ENCODE assay signal across 19 cellular contexts in genomic region chr4:109648997-109649575, GRCh38. TPM values are rescaled to one million over a fixed set of nuclear protein-coding genes. Genes with fewer than 3 reads are reported as not detected.
A peak's percentile ranks its signal among the peaks of the same experiment; 100 is the strongest.
DNase-seq lines count a peak whose midpoint lies in the region; ATAC-seq lines count a peak whose summit lies in the region.
"Had no signal": no experiment of that assay in that cellular context is flagged by ENCODE, and none has a peak within 500 bp of the region (broad histone marks: within the 10 kb centered on the region; RNA-seq: fewer than 3 reads in every experiment).

No MANE protein-coding gene starts in this region.

- H3K36me3 Mint-ChIP-seq in activated naive CD4-positive, alpha-beta T cell treated with anti-CD3 and anti-CD28 coated beads, Interleukin-2, amount 50 U/mL, for 24 hours: peaks cover 18% of the 10 kb centered on the region
- H3K36me3 Mint-ChIP-seq in T-helper 2 cell treated with Interferon-gamma antibody and Interleukin-4, amounts not matched to agents 5 μg/mL and 100 μg/mL, for 36 hours (ENCODE audit: low read depth): peaks cover 25% of the 10 kb centered on the region

- intact Hi-C loops in posterior vena cava (cut with DNase I): no loop called here

- peaks cover 7% of the 10 kb centered on the region for H3K4me1 ChIP-seq in thymus (ENCODE audit: control insufficient read depth, insufficient read depth, low read length)
- H3K4me1 ChIP-seq: tibial artery had no signal

- 83% methylated on average over 2 of the region's 2 CpGs for WGBS in thymus

- no peaks in the 10 kb centered on the region for H3K27me3 ChIP-seq in thymus (ENCODE audit: control insufficient read depth, insufficient read depth)
- H3K27me3 ChIP-seq: brain microvascular endothelial cell, heart right ventricle, right atrium auricular region, tibial artery had no signal

- no peaks in the 10 kb centered on the region for H3K4me1 Mint-ChIP-seq in activated naive CD4-positive, alpha-beta T cell treated with anti-CD3 and anti-CD28 coated beads, Interleukin-2, amount 50 U/mL, for 24 hours
- H3K4me1 Mint-ChIP-seq in T-helper 2 cell treated with Interferon-gamma antibody and Interleukin-4, amounts not matched to agents 5 μg/mL and 100 μg/mL, for 36 hours (ENCODE audit: low read depth): peaks cover 34% of the 10 kb centered on the region

- H3K36me3 ChIP-seq in thymus (ENCODE audit: control insufficient read depth, insufficient read depth): no peaks in the 10 kb centered on the region
- H3K36me3 ChIP-seq: brain microvascular endothelial cell, right atrium auricular region had no signal

- peak overlapping the region; percentile 87 for H3K27ac Mint-ChIP-seq in activated naive CD4-positive, alpha-beta T cell treated with anti-CD3 and anti-CD28 coated beads, Interleukin-2, amount 50 U/mL, for 24 hours
- H3K27ac Mint-ChIP-seq in T-helper 2 cell treated with Interferon-gamma antibody and Interleukin-4, amounts not matched to agents 5 μg/mL and 100 μg/mL, for 36 hours: peak overlapping the region; percentile 91

- H3K27me3 Mint-ChIP-seq in activated naive CD4-positive, alpha-beta T cell treated with anti-CD3 and anti-CD28 coated beads, Interleukin-2, amount 50 U/mL, for 24 hours: no peaks in the 10 kb centered on the region
- no peaks in the 10 kb centered on the region for H3K27me3 Mint-ChIP-seq in T-helper 2 cell treated with Interferon-gamma antibody and Interleukin-4, amounts not matched to agents 5 μg/mL and 100 μg/mL, for 36 hours (ENCODE audit: low read depth)

- H3K9me3 ChIP-seq in thymus (ENCODE audit: control insufficient read depth): no peaks in the 10 kb centered on the region

- ATAC-seq in HG03135 (IDR thresholded peaks at IDR 0.05; ENCODE audit: unreplicated experiment) (no peak), GM18858 (IDR thresholded peaks at IDR 0.05; ENCODE audit: unreplicated experiment) (no peak)
- ATAC-seq: heart right ventricle had no signal

- peak overlapping the region; percentile 72 for H3K4me3 Mint-ChIP-seq in activated naive CD4-positive, alpha-beta T cell treated with anti-CD3 and anti-CD28 coated beads, Interleukin-2, amount 50 U/mL, for 24 hours
- peak overlapping the region; percentile 65 for H3K4me3 Mint-ChIP-seq in T-helper 2 cell treated with Interferon-gamma antibody and Interleukin-4, amounts not matched to agents 5 μg/mL and 100 μg/mL, for 36 hours

- H3K4me3 ChIP-seq in thymus (ENCODE audit: low read length): no peak overlapping the region
- H3K4me3 ChIP-seq: coronary artery, heart right ventricle, right atrium auricular region, tibial artery had no signal

- DNase-seq in activated naive CD4-positive, alpha-beta T cell treated with anti-CD3 and anti-CD28 coated beads, Interleukin-2, amount 50 U/mL, for 16 hours: no peak
- DNase-seq in T-helper 2 cell treated with Interferon-gamma antibody and Interleukin-4, amounts not matched to agents 5 μg/mL and 100 μg/mL, for 36 hours (ENCODE audit: low spot score): no peak
- peak; percentile 35 for DNase-seq in central memory CD4-positive, alpha-beta T cell
- no peak for DNase-seq in posterior vena cava (ENCODE audit: low spot score)
- DNase-seq: DMS79 treated with DMSO at 0.1 percent for 48 hours, heart right ventricle, NCI-H1092, NCI-H2081 treated with DMSO at 0.1 percent for 48 hours, NCI-H446 treated with DMSO at 0.1 percent for 48 hours, occipital lobe, SW 1271, tibial artery had no signal

- no peaks in the 10 kb centered on the region for H3K9me3 Mint-ChIP-seq in activated naive CD4-positive, alpha-beta T cell treated with anti-CD3 and anti-CD28 coated beads, Interleukin-2, amount 50 U/mL, for 24 hours
- peaks cover 14% of the 10 kb centered on the region for H3K9me3 Mint-ChIP-seq in T-helper 2 cell treated with Interferon-gamma antibody and Interleukin-4, amounts not matched to agents 5 μg/mL and 100 μg/mL, for 36 hours

- peak overlapping the region; percentile 67 for H3K27ac ChIP-seq in thymus (ENCODE audit: low read depth)
- H3K27ac ChIP-seq: brain microvascular endothelial cell, coronary artery, right atrium auricular region, tibial artery had no signal

RNA-seq across cellular contexts. Expression of gene CASP6, which starts 54.2 kb away (rescaled TPM):
- 24.6 TPM for polyA plus RNA-seq in thymus
- total RNA-seq in posterior vena cava: 10 to 100 TPM; 10.5 to 11.6 TPM
